8 cellular contexts compared by ENCODE assay signal in the genomic region with DNA sequence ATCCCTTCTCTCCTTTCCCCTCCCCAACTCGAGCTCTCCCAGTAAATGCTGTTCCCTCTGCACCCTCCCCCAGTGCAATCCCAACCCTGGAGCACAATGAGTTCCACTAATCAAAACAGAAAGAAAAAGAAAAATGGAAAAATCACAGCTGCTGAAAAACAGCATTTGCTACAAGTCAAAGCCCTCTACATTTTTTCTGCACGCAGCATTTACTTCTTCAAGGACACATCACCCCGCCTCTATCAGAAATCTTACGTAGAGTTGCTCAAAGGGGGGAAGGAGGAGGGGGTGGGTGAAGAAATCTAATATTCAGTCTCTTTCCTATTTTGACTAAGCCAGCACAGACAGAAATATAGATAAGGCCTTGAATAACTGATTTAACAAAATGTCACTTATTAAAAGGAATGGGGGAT. TPM values are rescaled to one million over a fixed set of nuclear protein-coding genes. Genes with fewer than 3 reads are reported as not detected.
A peak's percentile ranks its signal among the peaks of the same experiment; 100 is the strongest.
DNase-seq lines count a peak whose midpoint lies in the region; ATAC-seq and TF ChIP-seq lines count a peak whose summit lies in the region.

No MANE protein-coding gene starts in this region.

- TF ChIP-seq POLR2A in gastrocnemius medialis (IDR thresholded peaks at IDR 0.05): no peak

- H3K27me3 ChIP-seq in HAP-1 (ENCODE audit: low read depth) (no peaks in the 10 kb centered on the region), iPS DF 6.9 (ENCODE audit: control insufficient read depth, insufficient read depth, low read length) (no peaks in the 10 kb centered on the region), gastrocnemius medialis (no peaks in the 10 kb centered on the region)

- in situ Hi-C loops in HAP-1 (cut with MboI; ENCODE audit: low sequenced_read_pairs): no loop called here
- in situ Hi-C loops in gastrocnemius medialis (cut with MboI; ENCODE audit: low sequenced_read_pairs in 4 of 4): no loop called here

- H3K9me3 ChIP-seq in HAP-1 (no peaks in the 10 kb centered on the region), iPS DF 6.9 (ENCODE audit: control insufficient read depth, insufficient read depth, low read length) (no peaks in the 10 kb centered on the region), gastrocnemius medialis (no peaks in the 10 kb centered on the region)

- intact Hi-C loops in gastrocnemius medialis (cut with DNase I; ENCODE audit: low total_unique reads): no loop called here

- DNase-seq in HAP-1 (ENCODE audit: low spot score in 2 of 2): peak; percentile 77
- peak; percentile 84 for DNase-seq in amniotic epithelial cell (ENCODE audit: low read depth)
- no peak for DNase-seq in iPS DF 6.9 (ENCODE audit: low read depth, low spot score)
- no peak for DNase-seq in gastrocnemius medialis
- DNase-seq in EL: no peak
- DNase-seq in central memory CD4-positive, alpha-beta T cell: no peak
- no peak for DNase-seq in activated CD4-positive, alpha-beta T cell treated with anti-CD3 and anti-CD28 coated beads for 4 hours

- H3K4me3 ChIP-seq in HAP-1 (peak overlapping the region; percentile 2; the same call in 1 of the 2 replicates), iPS DF 6.9 (ENCODE audit: low read length) (no peak overlapping the region), gastrocnemius medialis (no peak overlapping the region)

- H3K36me3 ChIP-seq in HAP-1 (replicated peaks) (no peaks in the 10 kb centered on the region), iPS DF 6.9 (ENCODE audit: control insufficient read depth, insufficient read depth, low read length) (no peaks in the 10 kb centered on the region), gastrocnemius medialis (no peaks in the 10 kb centered on the region)

- H3K4me1 ChIP-seq in HAP-1: peaks cover 47% of the 10 kb centered on the region
- peaks cover 21% of the 10 kb centered on the region for H3K4me1 ChIP-seq in iPS DF 6.9 (ENCODE audit: control insufficient read depth, insufficient read depth, low read length)
- no peaks in the 10 kb centered on the region for H3K4me1 ChIP-seq in gastrocnemius medialis

- no peak for TF ChIP-seq CTCF in gastrocnemius medialis (IDR thresholded peaks at IDR 0.05 in 4 of 5, conservative IDR thresholded peaks at IDR 0.05 in 1 of 5)

- WGBS in iPS DF 6.9 (ENCODE audit: insufficient coverage, insufficient read length): no CpG with 5 or more reads among the region's 4 CpGs

- ATAC-seq in gastrocnemius medialis (peak; percentile 53 to 65), GM21737 (IDR thresholded peaks at IDR 0.05; ENCODE audit: unreplicated experiment) (no peak)

- H3K27ac ChIP-seq in iPS DF 6.9 (ENCODE audit: low read length) (peak overlapping the region; percentile 14), gastrocnemius medialis (peak overlapping the region in 3 of 4 donors; percentile 37 to 51 (median 38))

RNA-seq across cellular contexts. Expression of a gene that starts 10.7 kb away (rescaled TPM):
- under 1 TPM; 0.47 to 0.87 (median 0.50) TPM for total RNA-seq in gastrocnemius medialis

Comparison
In these comparisons a context has a peak if more than half of its experiments do, and no peak if none do; other contexts are left out.
1. DNase-seq: peak in HAP-1 (2 of 2) and amniotic epithelial cell (single experiment); none in iPS DF 6.9 (single experiment), gastrocnemius medialis (0 of 2), EL (single experiment), central memory CD4-positive, alpha-beta T cell (single experiment) and activated CD4-positive, alpha-beta T cell treated with anti-CD3 and anti-CD28 coated beads for 4 hours (0 of 2).